2 cellular contexts compared by ENCODE assay signal in genomic region chr1:67193700-67194099, GRCh38.
TF ChIP-seq lines count a peak whose summit lies in the region.

No MANE protein-coding gene starts in this region.

TF ChIP-seq in GM12891, 5 proteins besides CTCF, POLR2A, EP300 and RAD21:
- no peak for TF ChIP-seq SPI1 (IDR thresholded peaks at IDR 0.05; ENCODE audit: low read depth, low read length)
- TF ChIP-seq POLR2AphosphoS5 (IDR thresholded peaks at IDR 0.05; ENCODE audit: low read depth, low read length): no peak
- no peak for TF ChIP-seq PAX5 (IDR thresholded peaks at IDR 0.05; ENCODE audit: insufficient read depth, low read length, severe bottlenecking)
- TF ChIP-seq TAF1 (IDR thresholded peaks at IDR 0.05; ENCODE audit: low read depth, low read length): no peak

TF ChIP-seq in K562, 482 proteins besides CTCF, POLR2A, EP300 and RAD21:
- no peak for TF ChIP-seq ZNF79 (CRISPR knock-in tag; IDR thresholded peaks at IDR 0.05; ENCODE audit: low read depth)
- peak; percentile 60 for TF ChIP-seq PKNOX1 (IDR thresholded peaks at IDR 0.05)
- TF ChIP-seq CEBPZ (IDR thresholded peaks at IDR 0.05; ENCODE audit: borderline replicate concordance, low read depth, low read length): no peak
- no peak for TF ChIP-seq TRIM28 (IDR thresholded peaks at IDR 0.05)
- TF ChIP-seq CREB1 (IDR thresholded peaks at IDR 0.05): no peak
- TF ChIP-seq CREB1 (CRISPR knock-in tag; IDR thresholded peaks at IDR 0.05): no peak
- TF ChIP-seq ZNF609 (CRISPR knock-in tag; IDR thresholded peaks at IDR 0.05; ENCODE audit: borderline replicate concordance): no peak
- TF ChIP-seq BCOR (IDR thresholded peaks at IDR 0.05): no peak
